Comparison of ENCODE assay signal across 18 cellular contexts in the genomic region with DNA sequence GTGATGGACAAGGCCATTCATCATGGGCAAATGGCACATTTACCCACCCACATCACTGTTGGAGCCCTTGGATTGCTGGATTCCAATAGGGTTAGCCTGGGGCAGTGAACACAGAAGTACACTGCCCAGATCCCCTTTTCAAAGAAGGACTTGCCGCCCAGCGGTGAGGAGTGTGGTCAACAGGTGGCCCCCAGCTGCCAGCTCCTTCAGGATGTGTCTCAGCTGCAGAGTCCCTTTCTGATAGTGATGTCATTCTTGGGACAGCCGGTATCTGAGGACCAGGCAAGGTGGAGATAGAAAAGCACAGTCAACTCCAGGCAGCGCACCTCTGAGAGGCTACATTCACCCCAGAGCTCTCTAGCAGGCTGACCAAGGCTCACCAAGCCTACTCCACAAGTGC. TPM values are rescaled to one million over a fixed set of nuclear protein-coding genes. Genes with fewer than 3 reads are reported as not detected.
DNase-seq lines count a peak whose midpoint lies in the region; TF ChIP-seq lines count a peak whose summit lies in the region.
"Had no signal": no experiment of that assay in that cellular context is flagged by ENCODE, and none has a peak within 500 bp of the region (broad histone marks: within the 10 kb centered on the region; RNA-seq: fewer than 3 reads in every experiment).

No MANE protein-coding gene starts in this region.

- H3K36me3 ChIP-seq in HEK293 (ENCODE audit: control insufficient read depth in 2 of 2, insufficient read depth in 1 of 2, low read length in 2 of 2) (no peaks in the 10 kb centered on the region), neuronal stem cell (replicated peaks in 1 of 2; ENCODE audit: control insufficient read depth in 2 of 2, insufficient read depth in 2 of 2, low read length in 2 of 2) (no peaks in the 10 kb centered on the region)
- H3K36me3 ChIP-seq: BLaER1 treated with 17β-estradiol and CSF1 and Interleukin-3, amounts not matched to agents 10 nM and 100 nM had no signal

- H3K4me1 ChIP-seq in HEK293 (ENCODE audit: control insufficient read depth, insufficient read depth, low read length) (no peaks in the 10 kb centered on the region), neuronal stem cell (ENCODE audit: control insufficient read depth in 2 of 2, insufficient read depth in 1 of 2, low read depth in 1 of 2, low read length in 2 of 2) (peaks cover 0 to 3% of the 10 kb centered on the region in 2 donors)
- H3K4me1 ChIP-seq: Caco-2 had no signal

- H2BK12ac ChIP-seq in neuronal stem cell (ENCODE audit: low read length): no peak overlapping the region

- H3K23ac ChIP-seq in neuronal stem cell (ENCODE audit: low read depth, low read length, poor library complexity): no peak overlapping the region

- H3K4me2 ChIP-seq in neuronal stem cell (ENCODE audit: insufficient read depth, low read length, poor library complexity, severe bottlenecking): no peak overlapping the region
- H3K4me2 ChIP-seq: BLaER1 treated with 17β-estradiol and CSF1 and Interleukin-3, amounts not matched to agents 10 nM and 100 nM had no signal

- peak overlapping the region; percentile 1 for H3K9ac ChIP-seq in neuronal stem cell (ENCODE audit: low read depth, low read length, poor library complexity)
- H3K9ac ChIP-seq: BLaER1 treated with 17β-estradiol and CSF1 and Interleukin-3, amounts not matched to agents 10 nM and 100 nM had no signal

- H3K27me3 ChIP-seq in neuronal stem cell (ENCODE audit: control insufficient read depth in 3 of 3, insufficient read depth in 3 of 3, low read depth in 1 of 3, low read length in 3 of 3): no peaks in the 10 kb centered on the region
- H3K27me3 ChIP-seq: BLaER1 treated with 17β-estradiol and CSF1 and Interleukin-3, amounts not matched to agents 10 nM and 100 nM had no signal

- H4K91ac ChIP-seq in neuronal stem cell (ENCODE audit: low read depth, low read length, poor library complexity): no peak overlapping the region

- no CpG with 5 or more reads among the region's 4 CpGs for WGBS in neuronal stem cell (ENCODE audit: extremely low coverage in 2 of 2, insufficient read length in 2 of 2, insufficient replicate concordance in 1 of 2), 2 donors

- H2BK15ac ChIP-seq in neuronal stem cell (ENCODE audit: low read length): no peak overlapping the region

- H4K8ac ChIP-seq in neuronal stem cell (ENCODE audit: low read depth, low read length): no peak overlapping the region

- no peak overlapping the region for H3K18ac ChIP-seq in neuronal stem cell (ENCODE audit: low read length)

- no peak for DNase-seq in neuronal stem cell (ENCODE audit: low spot score)
- DNase-seq in posterior cingulate gyrus: no peak
- no peak for DNase-seq in kidney glomerular epithelial cell (lab: John Stamatoyannopoulos, UW)
- no peak for DNase-seq in GM13976 (ENCODE audit: low spot score)
- DNase-seq: 8988T; ACHN; Caco-2; Calu3; CD4-positive, alpha-beta T cell; CD8-positive, alpha-beta T cell; DMS79 treated with DMSO at 0.1 percent for 48 hours; GDM1 had no signal

- H3K4me3 ChIP-seq in HEK293 (ENCODE audit: low read depth, low read length) (no peak overlapping the region), neuronal stem cell (ENCODE audit: low read length in 2 of 2) (no peak overlapping the region)
- H3K4me3 ChIP-seq: BLaER1 treated with 17β-estradiol and CSF1 and Interleukin-3, amounts not matched to agents 10 nM and 100 nM; GM12878 had no signal

- POLR2A ChIA-PET in HEK293 (lab: Yijun Ruan, JAX): no interaction called here

- H2BK120ac ChIP-seq in neuronal stem cell (ENCODE audit: low read depth, low read length): no peak overlapping the region

- intact Hi-C loops in posterior cingulate gyrus (cut with DNase I): no loop called here

- H3K4ac ChIP-seq in neuronal stem cell (ENCODE audit: low read length): no peak overlapping the region

- CTCF ChIA-PET in HEK293 (lab: Yijun Ruan, JAX): interaction anchor here (0.5 kb wide), 1 partner anchor 25 kb away, joined by 3 read pairs; no protein-coding TSS in a partner anchor

- no peak overlapping the region for H2AFZ ChIP-seq in neuronal stem cell (ENCODE audit: low read length)

- in situ Hi-C loops in GM13976 (cut with MboI; ENCODE audit: low sequenced_read_pairs, unreplicated experiment): no loop called here

- no peak overlapping the region for H2BK5ac ChIP-seq in neuronal stem cell (ENCODE audit: low read length)

- H3K27ac ChIP-seq in HEK293 (ENCODE audit: extremely low read depth, low read depth, low read length): no peak overlapping the region
- no peak overlapping the region for H3K27ac ChIP-seq in neuronal stem cell (replicated peaks; ENCODE audit: low read length)
- H3K27ac ChIP-seq: BLaER1 treated with 17β-estradiol and CSF1 and Interleukin-3, amounts not matched to agents 10 nM and 100 nM; C4-2B had no signal

- H3K14ac ChIP-seq in neuronal stem cell (ENCODE audit: low read length): no peak overlapping the region

- no peak overlapping the region for H2AK5ac ChIP-seq in neuronal stem cell (ENCODE audit: low read depth, low read length)

- H3K9me3 ChIP-seq in HEK293 (ENCODE audit: control insufficient read depth, insufficient read depth, low read depth, low read length) (no peaks in the 10 kb centered on the region), neuronal stem cell (replicated peaks in 1 of 2; ENCODE audit: control insufficient read depth in 2 of 2, insufficient read depth in 1 of 2, low read depth in 1 of 2, low read length in 2 of 2) (no peaks in the 10 kb centered on the region)
- H3K9me3 ChIP-seq: Caco-2 had no signal

- no peak for TF ChIP-seq CTCF in HEK293 (tag by site-specific recombination; IDR thresholded peaks at IDR 0.05)
- TF ChIP-seq CTCF in GM13976 (IDR thresholded peaks at IDR 0.05; ENCODE audit: borderline replicate concordance, control extremely low read depth, extremely low read depth, insufficient read depth, missing control alignments): no peak

- no peaks in the 10 kb centered on the region for H3K79me1 ChIP-seq in neuronal stem cell (ENCODE audit: low read depth, low read length)

TF ChIP-seq in HEK293, 187 proteins besides CTCF, POLR2A, EP300 and RAD21:
- TF ChIP-seq SCRT2 (tag by site-specific recombination; IDR thresholded peaks at IDR 0.05) (peak; percentile 75; the same call in 1 of the 2 replicates), ZNF16 (tag by site-specific recombination; IDR thresholded peaks at IDR 0.05; ENCODE audit: low read depth) (no peak)

RNA-seq across cellular contexts. Expression of gene ERICH6B, which starts 16.9 kb away (rescaled TPM):
- polyA plus RNA-seq in neuronal stem cell (2013, experiment 1 of 2): 0.03 TPM
- polyA plus RNA-seq in neuronal stem cell (2013, experiment 2 of 2): not detected
- polyA plus RNA-seq: AG04450, BJ had no signal
